Comparison of ENCODE assay signal across 2 cellular contexts in genomic region chr17:36977568-36977967, GRCh38.
TF ChIP-seq lines count a peak whose summit lies in the region.

No MANE protein-coding gene starts in this region.

TF ChIP-seq in HEK293, 187 proteins besides CTCF, POLR2A, EP300 and RAD21 (continued from another document):
- TF ChIP-seq PRDM1 (tag by site-specific recombination; IDR thresholded peaks at IDR 0.05) (peak; percentile 79), ZNF112 (tag by site-specific recombination; IDR thresholded peaks at IDR 0.05) (no peak)
- TF ChIP-seq, protein P1, sequence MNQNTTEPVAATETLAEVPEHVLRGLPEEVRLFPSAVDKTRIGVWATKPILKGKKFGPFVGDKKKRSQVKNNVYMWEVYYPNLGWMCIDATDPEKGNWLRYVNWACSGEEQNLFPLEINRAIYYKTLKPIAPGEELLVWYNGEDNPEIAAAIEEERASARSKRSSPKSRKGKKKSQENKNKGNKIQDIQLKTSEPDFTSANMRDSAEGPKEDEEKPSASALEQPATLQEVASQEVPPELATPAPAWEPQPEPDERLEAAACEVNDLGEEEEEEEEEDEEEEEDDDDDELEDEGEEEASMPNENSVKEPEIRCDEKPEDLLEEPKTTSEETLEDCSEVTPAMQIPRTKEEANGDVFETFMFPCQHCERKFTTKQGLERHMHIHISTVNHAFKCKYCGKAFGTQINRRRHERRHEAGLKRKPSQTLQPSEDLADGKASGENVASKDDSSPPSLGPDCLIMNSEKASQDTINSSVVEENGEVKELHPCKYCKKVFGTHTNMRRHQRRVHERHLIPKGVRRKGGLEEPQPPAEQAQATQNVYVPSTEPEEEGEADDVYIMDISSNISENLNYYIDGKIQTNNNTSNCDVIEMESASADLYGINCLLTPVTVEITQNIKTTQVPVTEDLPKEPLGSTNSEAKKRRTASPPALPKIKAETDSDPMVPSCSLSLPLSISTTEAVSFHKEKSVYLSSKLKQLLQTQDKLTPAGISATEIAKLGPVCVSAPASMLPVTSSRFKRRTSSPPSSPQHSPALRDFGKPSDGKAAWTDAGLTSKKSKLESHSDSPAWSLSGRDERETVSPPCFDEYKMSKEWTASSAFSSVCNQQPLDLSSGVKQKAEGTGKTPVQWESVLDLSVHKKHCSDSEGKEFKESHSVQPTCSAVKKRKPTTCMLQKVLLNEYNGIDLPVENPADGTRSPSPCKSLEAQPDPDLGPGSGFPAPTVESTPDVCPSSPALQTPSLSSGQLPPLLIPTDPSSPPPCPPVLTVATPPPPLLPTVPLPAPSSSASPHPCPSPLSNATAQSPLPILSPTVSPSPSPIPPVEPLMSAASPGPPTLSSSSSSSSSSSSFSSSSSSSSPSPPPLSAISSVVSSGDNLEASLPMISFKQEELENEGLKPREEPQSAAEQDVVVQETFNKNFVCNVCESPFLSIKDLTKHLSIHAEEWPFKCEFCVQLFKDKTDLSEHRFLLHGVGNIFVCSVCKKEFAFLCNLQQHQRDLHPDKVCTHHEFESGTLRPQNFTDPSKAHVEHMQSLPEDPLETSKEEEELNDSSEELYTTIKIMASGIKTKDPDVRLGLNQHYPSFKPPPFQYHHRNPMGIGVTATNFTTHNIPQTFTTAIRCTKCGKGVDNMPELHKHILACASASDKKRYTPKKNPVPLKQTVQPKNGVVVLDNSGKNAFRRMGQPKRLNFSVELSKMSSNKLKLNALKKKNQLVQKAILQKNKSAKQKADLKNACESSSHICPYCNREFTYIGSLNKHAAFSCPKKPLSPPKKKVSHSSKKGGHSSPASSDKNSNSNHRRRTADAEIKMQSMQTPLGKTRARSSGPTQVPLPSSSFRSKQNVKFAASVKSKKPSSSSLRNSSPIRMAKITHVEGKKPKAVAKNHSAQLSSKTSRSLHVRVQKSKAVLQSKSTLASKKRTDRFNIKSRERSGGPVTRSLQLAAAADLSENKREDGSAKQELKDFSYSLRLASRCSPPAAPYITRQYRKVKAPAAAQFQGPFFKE (tag by site-specific recombination; IDR thresholded peaks at IDR 0.05; ENCODE audit: borderline replicate concordance) = no peak

TF ChIP-seq in WTC11, 78 proteins besides CTCF, POLR2A, EP300 and RAD21:
- TF ChIP-seq, protein P2, sequence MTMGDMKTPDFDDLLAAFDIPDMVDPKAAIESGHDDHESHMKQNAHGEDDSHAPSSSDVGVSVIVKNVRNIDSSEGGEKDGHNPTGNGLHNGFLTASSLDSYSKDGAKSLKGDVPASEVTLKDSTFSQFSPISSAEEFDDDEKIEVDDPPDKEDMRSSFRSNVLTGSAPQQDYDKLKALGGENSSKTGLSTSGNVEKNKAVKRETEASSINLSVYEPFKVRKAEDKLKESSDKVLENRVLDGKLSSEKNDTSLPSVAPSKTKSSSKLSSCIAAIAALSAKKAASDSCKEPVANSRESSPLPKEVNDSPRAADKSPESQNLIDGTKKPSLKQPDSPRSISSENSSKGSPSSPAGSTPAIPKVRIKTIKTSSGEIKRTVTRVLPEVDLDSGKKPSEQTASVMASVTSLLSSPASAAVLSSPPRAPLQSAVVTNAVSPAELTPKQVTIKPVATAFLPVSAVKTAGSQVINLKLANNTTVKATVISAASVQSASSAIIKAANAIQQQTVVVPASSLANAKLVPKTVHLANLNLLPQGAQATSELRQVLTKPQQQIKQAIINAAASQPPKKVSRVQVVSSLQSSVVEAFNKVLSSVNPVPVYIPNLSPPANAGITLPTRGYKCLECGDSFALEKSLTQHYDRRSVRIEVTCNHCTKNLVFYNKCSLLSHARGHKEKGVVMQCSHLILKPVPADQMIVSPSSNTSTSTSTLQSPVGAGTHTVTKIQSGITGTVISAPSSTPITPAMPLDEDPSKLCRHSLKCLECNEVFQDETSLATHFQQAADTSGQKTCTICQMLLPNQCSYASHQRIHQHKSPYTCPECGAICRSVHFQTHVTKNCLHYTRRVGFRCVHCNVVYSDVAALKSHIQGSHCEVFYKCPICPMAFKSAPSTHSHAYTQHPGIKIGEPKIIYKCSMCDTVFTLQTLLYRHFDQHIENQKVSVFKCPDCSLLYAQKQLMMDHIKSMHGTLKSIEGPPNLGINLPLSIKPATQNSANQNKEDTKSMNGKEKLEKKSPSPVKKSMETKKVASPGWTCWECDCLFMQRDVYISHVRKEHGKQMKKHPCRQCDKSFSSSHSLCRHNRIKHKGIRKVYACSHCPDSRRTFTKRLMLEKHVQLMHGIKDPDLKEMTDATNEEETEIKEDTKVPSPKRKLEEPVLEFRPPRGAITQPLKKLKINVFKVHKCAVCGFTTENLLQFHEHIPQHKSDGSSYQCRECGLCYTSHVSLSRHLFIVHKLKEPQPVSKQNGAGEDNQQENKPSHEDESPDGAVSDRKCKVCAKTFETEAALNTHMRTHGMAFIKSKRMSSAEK (CRISPR knock-in tag; IDR thresholded peaks at IDR 0.05; ENCODE audit: borderline replicate concordance) = no peak
- no peak for TF ChIP-seq ZMAT4 (CRISPR knock-in tag; IDR thresholded peaks at IDR 0.05)
- no peak for TF ChIP-seq NR3C1 (CRISPR knock-in tag; conservative IDR thresholded peaks at IDR 0.05; ENCODE audit: low read depth)
- TF ChIP-seq NFYB (CRISPR knock-in tag; conservative IDR thresholded peaks at IDR 0.05; ENCODE audit: low read depth) = no peak
- no peak for TF ChIP-seq CREM (CRISPR knock-in tag; IDR thresholded peaks at IDR 0.05)
- TF ChIP-seq ZNF317 (CRISPR knock-in tag; IDR thresholded peaks at IDR 0.05; ENCODE audit: borderline replicate concordance, low read depth) = no peak
